In the genomic region with DNA sequence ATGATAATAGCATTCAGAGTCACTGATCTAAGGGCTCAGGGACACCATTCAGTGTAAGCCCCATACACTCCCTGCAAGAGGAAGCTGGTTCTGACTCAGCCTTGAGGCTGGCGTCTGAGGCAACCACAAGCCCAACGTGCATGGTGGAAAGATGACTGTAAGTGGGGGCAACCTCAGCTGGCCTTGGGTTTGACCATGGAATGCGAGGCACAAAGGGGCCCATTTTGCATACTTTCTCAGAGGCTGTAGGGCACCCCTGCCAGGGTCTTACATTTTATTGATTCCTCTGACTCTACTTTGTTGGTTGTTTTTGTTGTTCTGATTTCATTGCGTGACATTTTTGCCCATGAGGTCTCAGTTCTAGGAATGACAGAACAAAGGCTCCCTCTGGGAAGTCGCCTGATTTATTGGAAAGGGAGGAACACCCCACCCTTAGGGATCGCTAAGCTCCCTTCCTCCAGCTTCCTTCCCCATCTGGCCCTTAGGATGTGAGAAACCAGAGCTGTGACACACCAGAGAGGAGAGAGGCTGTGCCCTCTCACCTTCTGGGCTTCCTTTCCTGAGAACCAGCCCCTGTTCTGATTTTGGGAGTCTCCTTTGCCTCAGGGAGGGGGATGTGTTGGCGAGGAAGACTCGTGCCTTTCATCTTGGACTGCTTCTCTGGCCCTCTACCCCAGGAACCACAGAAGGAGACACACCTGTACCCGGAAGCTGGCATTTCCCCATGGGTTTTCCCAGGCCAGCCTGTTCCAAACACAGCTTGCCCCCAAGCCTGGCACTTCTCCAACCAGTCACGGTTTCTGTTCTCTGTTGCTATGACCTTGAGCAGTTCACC, we compare ENCODE assay signal across 1 cellular context.
TF ChIP-seq lines count a peak whose summit lies in the region.

No MANE protein-coding gene starts in this region.

TF ChIP-seq in SK-N-SH, 30 proteins besides CTCF, POLR2A, EP300 and RAD21 (continued from another document):
- TF ChIP-seq, protein P1, sequence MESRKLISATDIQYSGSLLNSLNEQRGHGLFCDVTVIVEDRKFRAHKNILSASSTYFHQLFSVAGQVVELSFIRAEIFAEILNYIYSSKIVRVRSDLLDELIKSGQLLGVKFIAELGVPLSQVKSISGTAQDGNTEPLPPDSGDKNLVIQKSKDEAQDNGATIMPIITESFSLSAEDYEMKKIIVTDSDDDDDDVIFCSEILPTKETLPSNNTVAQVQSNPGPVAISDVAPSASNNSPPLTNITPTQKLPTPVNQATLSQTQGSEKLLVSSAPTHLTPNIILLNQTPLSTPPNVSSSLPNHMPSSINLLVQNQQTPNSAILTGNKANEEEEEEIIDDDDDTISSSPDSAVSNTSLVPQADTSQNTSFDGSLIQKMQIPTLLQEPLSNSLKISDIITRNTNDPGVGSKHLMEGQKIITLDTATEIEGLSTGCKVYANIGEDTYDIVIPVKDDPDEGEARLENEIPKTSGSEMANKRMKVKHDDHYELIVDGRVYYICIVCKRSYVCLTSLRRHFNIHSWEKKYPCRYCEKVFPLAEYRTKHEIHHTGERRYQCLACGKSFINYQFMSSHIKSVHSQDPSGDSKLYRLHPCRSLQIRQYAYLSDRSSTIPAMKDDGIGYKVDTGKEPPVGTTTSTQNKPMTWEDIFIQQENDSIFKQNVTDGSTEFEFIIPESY (IDR thresholded peaks at IDR 0.05; ENCODE audit: borderline replicate concordance, low read depth), result no peak
- TF ChIP-seq, protein P2, sequence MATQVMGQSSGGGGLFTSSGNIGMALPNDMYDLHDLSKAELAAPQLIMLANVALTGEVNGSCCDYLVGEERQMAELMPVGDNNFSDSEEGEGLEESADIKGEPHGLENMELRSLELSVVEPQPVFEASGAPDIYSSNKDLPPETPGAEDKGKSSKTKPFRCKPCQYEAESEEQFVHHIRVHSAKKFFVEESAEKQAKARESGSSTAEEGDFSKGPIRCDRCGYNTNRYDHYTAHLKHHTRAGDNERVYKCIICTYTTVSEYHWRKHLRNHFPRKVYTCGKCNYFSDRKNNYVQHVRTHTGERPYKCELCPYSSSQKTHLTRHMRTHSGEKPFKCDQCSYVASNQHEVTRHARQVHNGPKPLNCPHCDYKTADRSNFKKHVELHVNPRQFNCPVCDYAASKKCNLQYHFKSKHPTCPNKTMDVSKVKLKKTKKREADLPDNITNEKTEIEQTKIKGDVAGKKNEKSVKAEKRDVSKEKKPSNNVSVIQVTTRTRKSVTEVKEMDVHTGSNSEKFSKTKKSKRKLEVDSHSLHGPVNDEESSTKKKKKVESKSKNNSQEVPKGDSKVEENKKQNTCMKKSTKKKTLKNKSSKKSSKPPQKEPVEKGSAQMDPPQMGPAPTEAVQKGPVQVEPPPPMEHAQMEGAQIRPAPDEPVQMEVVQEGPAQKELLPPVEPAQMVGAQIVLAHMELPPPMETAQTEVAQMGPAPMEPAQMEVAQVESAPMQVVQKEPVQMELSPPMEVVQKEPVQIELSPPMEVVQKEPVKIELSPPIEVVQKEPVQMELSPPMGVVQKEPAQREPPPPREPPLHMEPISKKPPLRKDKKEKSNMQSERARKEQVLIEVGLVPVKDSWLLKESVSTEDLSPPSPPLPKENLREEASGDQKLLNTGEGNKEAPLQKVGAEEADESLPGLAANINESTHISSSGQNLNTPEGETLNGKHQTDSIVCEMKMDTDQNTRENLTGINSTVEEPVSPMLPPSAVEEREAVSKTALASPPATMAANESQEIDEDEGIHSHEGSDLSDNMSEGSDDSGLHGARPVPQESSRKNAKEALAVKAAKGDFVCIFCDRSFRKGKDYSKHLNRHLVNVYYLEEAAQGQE (IDR thresholded peaks at IDR 0.05; ENCODE audit: low read depth, low read length), result 0 out of 2 replicates have a peak, but pooled peaks have one; percentile 50
- TF ChIP-seq TCF12 (IDR thresholded peaks at IDR 0.05), result peak; percentile 71
- TF ChIP-seq GATA2 (CRISPR knock-in tag; IDR thresholded peaks at IDR 0.05), result no peak
- TF ChIP-seq TEAD4 (IDR thresholded peaks at IDR 0.05; ENCODE audit: borderline replicate concordance, insufficient read depth), result peak; percentile 73; the same call in 1 of the 2 replicates
- TF ChIP-seq JUND (IDR thresholded peaks at IDR 0.05), result peak; percentile 77
- TF ChIP-seq YY1 (IDR thresholded peaks at IDR 0.05; ENCODE audit: low read depth), result 0 out of 2 replicates have a peak, but pooled peaks have one; percentile 34
- TF ChIP-seq, protein P3, sequence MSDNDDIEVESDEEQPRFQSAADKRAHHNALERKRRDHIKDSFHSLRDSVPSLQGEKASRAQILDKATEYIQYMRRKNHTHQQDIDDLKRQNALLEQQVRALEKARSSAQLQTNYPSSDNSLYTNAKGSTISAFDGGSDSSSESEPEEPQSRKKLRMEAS (IDR thresholded peaks at IDR 0.05; ENCODE audit: low read depth), result peak; percentile 56; the same call in 1 of the 2 replicates
- TF ChIP-seq, protein P4, sequence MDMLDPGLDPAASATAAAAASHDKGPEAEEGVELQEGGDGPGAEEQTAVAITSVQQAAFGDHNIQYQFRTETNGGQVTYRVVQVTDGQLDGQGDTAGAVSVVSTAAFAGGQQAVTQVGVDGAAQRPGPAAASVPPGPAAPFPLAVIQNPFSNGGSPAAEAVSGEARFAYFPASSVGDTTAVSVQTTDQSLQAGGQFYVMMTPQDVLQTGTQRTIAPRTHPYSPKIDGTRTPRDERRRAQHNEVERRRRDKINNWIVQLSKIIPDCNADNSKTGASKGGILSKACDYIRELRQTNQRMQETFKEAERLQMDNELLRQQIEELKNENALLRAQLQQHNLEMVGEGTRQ (IDR thresholded peaks at IDR 0.05; ENCODE audit: borderline replicate concordance, low read depth, low read length), result no peak
- no peak for TF ChIP-seq TAF1 (IDR thresholded peaks at IDR 0.05; ENCODE audit: borderline replicate concordance, low read depth, low read length)
- no peak for TF ChIP-seq GABPA (IDR thresholded peaks at IDR 0.05; ENCODE audit: low read depth)
- TF ChIP-seq FOSL2 (IDR thresholded peaks at IDR 0.05; ENCODE audit: borderline replicate concordance, low read depth), result peak; percentile 81
TF ChIP-seq in SK-N-SH: peak in this region for 9.
